Comparison of ENCODE assay signal across 8 cellular contexts in genomic region chr22:30635273-30636225, GRCh38. TPM values are rescaled to one million over a fixed set of nuclear protein-coding genes. Genes with fewer than 3 reads are reported as not detected.
DNase-seq lines count a peak whose midpoint lies in the region; ATAC-seq and TF ChIP-seq lines count a peak whose summit lies in the region.

Gene SLC35E4, plus strand, starts transcription at chr22:30635781. Its CDS starts 670 bp downstream, at chr22:30636451.

- peaks cover 23% of the 10 kb centered on the region for H3K4me1 Mint-ChIP-seq in neural crest cell

- DNase-seq in Daoy (ENCODE audit: low read depth) (peak; percentile 95), Kasumi-1 (lab: John Stamatoyannopoulos, UW) (peak; percentile 57 to 65), RPMI8226 (peak; percentile 90), fibroblast of the conjunctiva (ENCODE audit: low read depth) (peak; percentile 85), neural crest cell (ENCODE audit: low read depth, low spot score) (peak; percentile 95), stomach (peak; percentile 97)
- DNase-seq in activated effector memory CD4-positive, alpha-beta T cell treated with anti-CD3 and anti-CD28 coated beads, Interleukin-2, amount 50 U/mL, for 16 hours, result peak; percentile 98

- H3K27me3 ChIP-seq in stomach, result no peaks in the 10 kb centered on the region

- TF ChIP-seq CTCF in neural crest cell (conservative IDR thresholded peaks at IDR 0.05), result no peak
- peak in 1 of 7 experiments; percentile 26 for TF ChIP-seq CTCF in stomach (IDR thresholded peaks at IDR 0.05)

- peak; percentile 67 for ATAC-seq in GM21786 (IDR thresholded peaks at IDR 0.05; ENCODE audit: unreplicated experiment)

- peak within 1 kb of the TSS; percentile 81 to 96 (median 86) for H3K27ac ChIP-seq in stomach

- TF ChIP-seq EP300 in stomach (IDR thresholded peaks at IDR 0.05), result no peak

- peak within 1 kb of the TSS; percentile 63 for H3K27ac Mint-ChIP-seq in neural crest cell (ENCODE audit: unreplicated experiment)

- peak in 1 of 4 donors; percentile 44 for TF ChIP-seq POLR2A in stomach (IDR thresholded peaks at IDR 0.05)

- H3K4me3 Mint-ChIP-seq in neural crest cell, result peak within 1 kb of the TSS; percentile 89

- H3K27me3 Mint-ChIP-seq in neural crest cell (ENCODE audit: low read depth), result no peaks in the 10 kb centered on the region

- peak within 1 kb of the TSS; percentile 59 to 70 (median 63) for H3K4me3 ChIP-seq in stomach

- peaks cover 26 to 45% (median 36%) of the 10 kb centered on the region in 4 donors for H3K4me1 ChIP-seq in stomach

- 0 to 2% (median 1%) methylated on average over 4 to 75 of the region's 75 CpGs for WGBS in stomach, 5 donors

- no peaks in the 10 kb centered on the region for H3K9me3 ChIP-seq in stomach

- no peaks in the 10 kb centered on the region for H3K36me3 ChIP-seq in stomach

- H3K36me3 Mint-ChIP-seq in neural crest cell (ENCODE audit: low read depth), result no peaks in the 10 kb centered on the region

- peaks cover 2% of the 10 kb centered on the region for H3K9me3 Mint-ChIP-seq in neural crest cell

- intact Hi-C loops in stomach (cut with DNase I; ENCODE audit: low total_unique reads), result no loop called here

RNA-seq across cellular contexts. Expression of gene SLC35E4, which starts in this region (rescaled TPM):
- total RNA-seq in Daoy (2014; rRNA removed; shearing (Covaris generic)), result 8.2 and 11.4 TPM in 2 replicates
- total RNA-seq in neural crest cell (4.4 and 4.5 TPM in 2 replicates), stomach (1 to 10 TPM in 4 of 5 donors, under 1 TPM in 1; 0.45 to 7.2 (median 2.6) TPM)
- 1 to 10 TPM in 2 of 3 donors, under 1 TPM in 1; 0.46 to 3.4 (median 1.8) TPM for polyA plus RNA-seq in stomach

Comparison
In these comparisons a context has a peak if more than half of its experiments do, and no peak if none do; other contexts are left out.
1. Peak in every context shown above with its lines: DNase-seq, ATAC-seq, H3K4me3 ChIP-seq and H3K27ac ChIP-seq.